29 cellular contexts compared by ENCODE assay signal in the genomic region with DNA sequence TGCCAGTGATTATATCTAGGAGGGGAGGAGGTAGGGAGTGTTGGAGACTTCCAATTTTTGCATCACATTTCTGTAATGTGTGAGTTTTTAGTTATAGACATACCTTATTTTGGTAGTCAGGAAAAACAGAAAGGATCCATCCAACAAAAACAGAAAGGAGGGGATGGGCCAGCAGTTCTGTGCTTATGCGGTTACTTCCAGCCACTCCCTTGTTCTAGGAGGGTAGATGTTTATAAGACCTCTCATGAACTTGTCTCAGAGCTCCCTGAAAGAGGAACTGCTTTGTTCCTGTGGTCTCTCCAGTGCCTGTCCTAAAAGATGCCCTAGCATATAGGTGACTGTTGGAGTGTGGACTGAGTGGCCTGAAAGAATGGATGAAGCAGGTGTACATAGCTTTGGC.
"Had no signal": no experiment of that assay in that cellular context is flagged by ENCODE, and none has a peak within 500 bp of the region (broad histone marks: within the 10 kb centered on the region; RNA-seq: fewer than 3 reads in every experiment).

No MANE protein-coding gene starts in this region.

- H3K36me3 Mint-ChIP-seq: activated CD4-positive, alpha-beta memory T cell treated with anti-CD3 and anti-CD28 coated beads for 36 hours; activated CD8-positive, alpha-beta memory T cell treated with anti-CD3 and anti-CD28 coated beads, Interleukin-2, amount 10 ng/mL, durations not matched to agents 7 days and 5 days; activated naive CD4-positive, alpha-beta T cell treated with anti-CD3 and anti-CD28 coated beads, Interleukin-2, amount 50 U/mL, for 24 hours; activated naive CD8-positive, alpha-beta T cell treated with anti-CD3 and anti-CD28 coated beads for 36 hours had no signal

- H3K27ac Mint-ChIP-seq: activated CD4-positive, alpha-beta memory T cell treated with anti-CD3 and anti-CD28 coated beads for 36 hours; activated CD4-positive, alpha-beta T cell treated with anti-CD3 and anti-CD28 coated beads for 36 hours; activated CD4-positive, alpha-beta T cell treated with anti-CD3 and anti-CD28 coated beads, Interleukin-2, amount 10 ng/mL, durations not matched to agents 24 days and 14 days; activated CD8-positive, alpha-beta memory T cell treated with anti-CD3 and anti-CD28 coated beads, Interleukin-2, amount 10 ng/mL, durations not matched to agents 7 days and 5 days; activated CD8-positive, alpha-beta T cell treated with anti-CD3 and anti-CD28 coated beads, Interleukin-2, amount 10 ng/mL, durations not matched to agents 7 days and 5 days; activated naive CD4-positive, alpha-beta T cell treated with anti-CD3 and anti-CD28 coated beads for 36 hours; activated naive CD4-positive, alpha-beta T cell treated with anti-CD3 and anti-CD28 coated beads, Interleukin-2, amount 50 U/mL, for 24 hours; activated naive CD8-positive, alpha-beta T cell treated with anti-CD3 and anti-CD28 coated beads for 36 hours; activated naive CD8-positive, alpha-beta T cell treated with anti-CD3 and anti-CD28 coated beads, Interleukin-2, amount 50 U/mL, for 24 hours; activated T-cell treated with anti-CD3 and anti-CD28 coated beads, Interleukin-2, amount 50 U/mL, for 72 hours; activated T-helper 17 cell treated with anti-CD3 and anti-CD28 coated beads, Interleukin-2, amount 50 U/mL, for 72 hours; effector memory CD8-positive, alpha-beta T cell had no signal

- DNase-seq: activated CD4-positive, alpha-beta memory T cell treated with anti-CD3 and anti-CD28 coated beads for 36 hours; activated CD4-positive, alpha-beta T cell treated with anti-CD3 and anti-CD28 coated beads for 36 hours; activated CD4-positive, alpha-beta T cell treated with anti-CD3 and anti-CD28 coated beads, Interleukin-2, amount 10 ng/mL, durations not matched to agents 24 days and 14 days; activated CD4-positive, CD25-positive, alpha-beta regulatory T cell; activated CD4-positive, CD25-positive, alpha-beta regulatory T cell treated with anti-CD3 and anti-CD28 coated beads, Interleukin-2, amount 50 U/mL, for 72 hours; activated CD8-positive, alpha-beta memory T cell treated with anti-CD3 and anti-CD28 coated beads, Interleukin-2, amount 10 ng/mL, durations not matched to agents 7 days and 5 days; activated CD8-positive, alpha-beta memory T cell treated with anti-CD3 and anti-CD28 coated beads, Interleukin-2, amount 50 U/mL, for 4 hours; activated CD8-positive, alpha-beta T cell treated with anti-CD3 and anti-CD28 coated beads, Interleukin-2, amount 10 ng/mL, durations not matched to agents 7 days and 5 days; activated effector memory CD4-positive, alpha-beta T cell treated with anti-CD3 and anti-CD28 coated beads, Interleukin-2, amount 50 U/mL, for 16 hours; activated naive CD4-positive, alpha-beta T cell treated with anti-CD3 and anti-CD28 coated beads for 36 hours; activated naive CD8-positive, alpha-beta T cell treated with anti-CD3 and anti-CD28 coated beads for 36 hours; activated naive CD8-positive, alpha-beta T cell treated with anti-CD3 and anti-CD28 coated beads, Interleukin-2, amount 50 U/mL, for 24 hours; activated T-cell treated with anti-CD3 and anti-CD28 coated beads, Interleukin-2, amount 50 U/mL, for 1 hour; activated T-cell treated with anti-CD3 and anti-CD28 coated beads, Interleukin-2, amount 50 U/mL, for 72 hours; adrenal gland; amygdala; aorta; body of pancreas; caudate nucleus; cortex of kidney; dermis blood vessel endothelial cell; effector CD4-positive, alpha-beta T cell; effector memory CD8-positive, alpha-beta T cell; erythroblast; foreskin melanocyte; T-helper 2 cell had no signal

- ATAC-seq: activated CD4-positive, alpha-beta T cell treated with anti-CD3 and anti-CD28 coated beads for 36 hours; activated CD8-positive, alpha-beta memory T cell treated with anti-CD3 and anti-CD28 coated beads, Interleukin-2, amount 10 ng/mL, durations not matched to agents 7 days and 5 days; activated CD8-positive, alpha-beta T cell treated with anti-CD3 and anti-CD28 coated beads, Interleukin-2, amount 10 ng/mL, durations not matched to agents 7 days and 5 days; activated naive CD8-positive, alpha-beta T cell treated with anti-CD3 and anti-CD28 coated beads, Interleukin-2, amount 50 U/mL, for 24 hours; activated T-cell treated with anti-CD3 and anti-CD28 coated beads, Interleukin-2, amount 50 U/mL, for 72 hours; activated T-helper 17 cell treated with anti-CD3 and anti-CD28 coated beads, Interleukin-2, amount 50 U/mL, for 72 hours; body of pancreas; effector memory CD8-positive, alpha-beta T cell; gastroesophageal sphincter had no signal

- H3K9me3 Mint-ChIP-seq: activated CD4-positive, alpha-beta memory T cell treated with anti-CD3 and anti-CD28 coated beads for 36 hours; activated CD4-positive, alpha-beta T cell treated with anti-CD3 and anti-CD28 coated beads, Interleukin-2, amount 10 ng/mL, durations not matched to agents 24 days and 14 days; activated naive CD4-positive, alpha-beta T cell treated with anti-CD3 and anti-CD28 coated beads, Interleukin-2, amount 50 U/mL, for 24 hours; activated naive CD8-positive, alpha-beta T cell treated with anti-CD3 and anti-CD28 coated beads for 36 hours; activated naive CD8-positive, alpha-beta T cell treated with anti-CD3 and anti-CD28 coated beads, Interleukin-2, amount 50 U/mL, for 24 hours; activated T-cell treated with anti-CD3 and anti-CD28 coated beads, Interleukin-2, amount 50 U/mL, for 72 hours; activated T-helper 17 cell treated with anti-CD3 and anti-CD28 coated beads, Interleukin-2, amount 50 U/mL, for 72 hours had no signal

- H3K4me1 Mint-ChIP-seq: activated CD4-positive, alpha-beta T cell treated with anti-CD3 and anti-CD28 coated beads for 36 hours; activated CD4-positive, alpha-beta T cell treated with anti-CD3 and anti-CD28 coated beads, Interleukin-2, amount 10 ng/mL, durations not matched to agents 24 days and 14 days; activated CD8-positive, alpha-beta memory T cell treated with anti-CD3 and anti-CD28 coated beads, Interleukin-2, amount 10 ng/mL, durations not matched to agents 7 days and 5 days; activated naive CD4-positive, alpha-beta T cell treated with anti-CD3 and anti-CD28 coated beads, Interleukin-2, amount 50 U/mL, for 24 hours; activated naive CD8-positive, alpha-beta T cell treated with anti-CD3 and anti-CD28 coated beads for 36 hours; activated naive CD8-positive, alpha-beta T cell treated with anti-CD3 and anti-CD28 coated beads, Interleukin-2, amount 50 U/mL, for 24 hours; activated T-helper 17 cell treated with anti-CD3 and anti-CD28 coated beads, Interleukin-2, amount 50 U/mL, for 72 hours had no signal

- H3K4me3 Mint-ChIP-seq: activated CD4-positive, alpha-beta memory T cell treated with anti-CD3 and anti-CD28 coated beads for 36 hours; activated CD4-positive, alpha-beta T cell treated with anti-CD3 and anti-CD28 coated beads for 36 hours; activated CD4-positive, alpha-beta T cell treated with anti-CD3 and anti-CD28 coated beads, Interleukin-2, amount 10 ng/mL, durations not matched to agents 24 days and 14 days; activated CD8-positive, alpha-beta memory T cell treated with anti-CD3 and anti-CD28 coated beads, Interleukin-2, amount 10 ng/mL, durations not matched to agents 7 days and 5 days; activated CD8-positive, alpha-beta T cell treated with anti-CD3 and anti-CD28 coated beads, Interleukin-2, amount 10 ng/mL, durations not matched to agents 7 days and 5 days; activated naive CD4-positive, alpha-beta T cell treated with anti-CD3 and anti-CD28 coated beads for 36 hours; activated naive CD4-positive, alpha-beta T cell treated with anti-CD3 and anti-CD28 coated beads, Interleukin-2, amount 50 U/mL, for 24 hours; activated naive CD8-positive, alpha-beta T cell treated with anti-CD3 and anti-CD28 coated beads for 36 hours; activated naive CD8-positive, alpha-beta T cell treated with anti-CD3 and anti-CD28 coated beads, Interleukin-2, amount 50 U/mL, for 24 hours; activated T-cell treated with anti-CD3 and anti-CD28 coated beads, Interleukin-2, amount 50 U/mL, for 72 hours; activated T-helper 17 cell treated with anti-CD3 and anti-CD28 coated beads, Interleukin-2, amount 50 U/mL, for 72 hours; effector memory CD8-positive, alpha-beta T cell had no signal

- H3K27me3 Mint-ChIP-seq: activated CD4-positive, alpha-beta memory T cell treated with anti-CD3 and anti-CD28 coated beads for 36 hours; activated CD4-positive, alpha-beta T cell treated with anti-CD3 and anti-CD28 coated beads, Interleukin-2, amount 10 ng/mL, durations not matched to agents 24 days and 14 days; activated CD8-positive, alpha-beta memory T cell treated with anti-CD3 and anti-CD28 coated beads, Interleukin-2, amount 10 ng/mL, durations not matched to agents 7 days and 5 days; activated naive CD4-positive, alpha-beta T cell treated with anti-CD3 and anti-CD28 coated beads, Interleukin-2, amount 50 U/mL, for 24 hours; activated naive CD8-positive, alpha-beta T cell treated with anti-CD3 and anti-CD28 coated beads, Interleukin-2, amount 50 U/mL, for 24 hours; effector memory CD8-positive, alpha-beta T cell had no signal
